ENCODE assay signal across 1 cellular context in genomic region chr10:116429288-116429977, GRCh38.
TF ChIP-seq lines count a peak whose summit lies in the region.

No MANE protein-coding gene starts in this region.

TF ChIP-seq in liver, 16 proteins besides CTCF, POLR2A, EP300 and RAD21 (continued from another document):
- TF ChIP-seq REST (IDR thresholded peaks at IDR 0.05) = peak; percentile 34
